Comparison of ENCODE assay signal across 8 cellular contexts in the genomic region with DNA sequence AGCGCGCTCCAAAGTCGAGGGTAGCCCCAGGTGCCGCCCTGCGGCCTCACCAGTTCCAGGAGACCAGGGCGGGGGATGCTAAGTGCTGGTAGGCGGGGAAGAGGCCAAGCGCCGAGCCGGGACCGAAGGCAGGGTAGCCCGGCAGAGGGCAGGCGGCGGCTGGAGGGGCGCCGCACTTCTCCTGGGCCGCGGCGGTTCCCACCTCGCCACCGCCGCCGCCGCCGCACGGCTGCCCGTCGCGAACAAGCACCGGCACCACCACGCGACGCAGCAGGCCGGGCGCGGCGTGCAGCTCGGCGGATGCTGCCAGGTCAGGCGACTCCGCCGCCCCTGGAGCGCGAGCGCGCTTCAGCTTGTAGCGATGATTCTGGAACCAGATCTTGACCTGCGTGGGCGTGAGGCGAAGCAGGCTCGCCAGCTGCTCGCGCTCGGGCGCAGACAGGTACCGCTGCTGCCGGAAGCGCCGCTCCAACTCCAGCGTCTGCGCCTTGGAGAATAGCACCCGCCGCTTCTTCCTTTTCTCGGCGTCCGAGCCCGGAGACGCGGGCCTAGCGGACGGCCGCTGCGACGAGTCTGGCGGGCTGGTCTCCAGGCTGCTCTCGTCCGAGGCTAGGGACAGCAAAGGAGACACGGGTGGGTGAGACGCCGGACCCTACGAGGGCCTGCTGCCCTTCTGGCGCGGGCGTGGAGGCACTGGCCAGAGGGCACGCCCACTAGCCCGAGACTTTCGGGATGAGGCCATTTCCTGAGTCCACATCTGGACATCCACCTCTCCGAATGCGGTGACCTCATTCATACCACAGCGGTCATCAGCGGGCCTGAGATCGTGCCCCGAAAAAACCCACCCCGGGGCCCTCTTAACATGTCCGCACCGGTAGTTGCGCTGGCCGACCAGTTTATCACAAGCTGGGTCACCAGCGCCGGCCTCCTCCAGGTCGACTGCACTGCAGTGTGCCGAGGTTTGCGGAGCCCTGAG. TPM values are rescaled to one million over a fixed set of nuclear protein-coding genes. Genes with fewer than 3 reads are reported as not detected.
DNase-seq lines count a peak whose midpoint lies in the region; ATAC-seq, FAIRE-seq and TF ChIP-seq lines count a peak whose summit lies in the region.

No MANE protein-coding gene starts in this region.

- no peak overlapping the region for H3K9ac ChIP-seq in iPS-20b (ENCODE audit: low read depth, low read length)
- no peak overlapping the region for H3K9ac ChIP-seq in stomach smooth muscle (ENCODE audit: low read length in 2 of 2)

- H3K4me1 ChIP-seq in iPS-20b (ENCODE audit: insufficient read depth, low read length), result no peaks in the 10 kb centered on the region
- peaks cover 16% of the 10 kb centered on the region for H3K4me1 ChIP-seq in stomach smooth muscle (ENCODE audit: control insufficient read depth, insufficient read depth, low read length)
- H3K4me1 ChIP-seq in BE2C, result no peaks in the 10 kb centered on the region

- no peaks in the 10 kb centered on the region for H3K36me3 ChIP-seq in iPS-20b (ENCODE audit: insufficient read depth, low read depth, low read length)
- H3K36me3 ChIP-seq in stomach smooth muscle (ENCODE audit: control insufficient read depth in 2 of 2, insufficient read depth in 2 of 2, low read length in 2 of 2), result no peaks in the 10 kb centered on the region
- H3K36me3 ChIP-seq in BE2C, result no peaks in the 10 kb centered on the region

- CTCF ChIA-PET in Calu3 (lab: Charles Lee), result no interaction called here

- DNase-seq in Calu3 (peak; percentile 49), HPDE6-E6E7 (ENCODE audit: extremely low spot score) (peak; percentile 39), GM19239 (ENCODE audit: insufficient read length, low spot score) (no peak), BE2C (no peak)
- peak; percentile 38 for DNase-seq in activated naive CD8-positive, alpha-beta T cell treated with anti-CD3 and anti-CD28 coated beads, Interleukin-2, amount 10 ng/mL, durations not matched to agents 7 days and 5 days

- ATAC-seq in activated naive CD8-positive, alpha-beta T cell treated with anti-CD3 and anti-CD28 coated beads, Interleukin-2, amount 10 ng/mL, durations not matched to agents 7 days and 5 days (ENCODE audit: low read depth), result no peak
- no peak for ATAC-seq in HG02970 (IDR thresholded peaks at IDR 0.05; ENCODE audit: low FRiP score, unreplicated experiment)

- no peak overlapping the region for H3K27ac ChIP-seq in iPS-20b (ENCODE audit: low read length)
- no peak overlapping the region for H3K27ac ChIP-seq in stomach smooth muscle (ENCODE audit: low read length)

- H3K4me3 Mint-ChIP-seq in Calu3 (ENCODE audit: low read depth, unreplicated experiment), result peak overlapping the region; percentile 80
- H3K4me3 Mint-ChIP-seq in activated naive CD8-positive, alpha-beta T cell treated with anti-CD3 and anti-CD28 coated beads, Interleukin-2, amount 10 ng/mL, durations not matched to agents 7 days and 5 days, result peak overlapping the region; percentile 5

- H3K27ac Mint-ChIP-seq in Calu3 (ENCODE audit: unreplicated experiment), result no peak overlapping the region
- no peak overlapping the region for H3K27ac Mint-ChIP-seq in activated naive CD8-positive, alpha-beta T cell treated with anti-CD3 and anti-CD28 coated beads, Interleukin-2, amount 10 ng/mL, durations not matched to agents 7 days and 5 days

- BruUV-seq in Calu3 (replicated peaks; lab: Mats Ljungman, UMichigan), result no TSS peak

- POLR2A ChIA-PET in activated naive CD8-positive, alpha-beta T cell treated with anti-CD3 and anti-CD28 coated beads, Interleukin-2, amount 10 ng/mL, durations not matched to agents 7 days and 5 days (lab: Charles Lee), result no interaction called here

- H3K9me3 ChIP-seq in iPS-20b (ENCODE audit: insufficient read depth, low read depth, low read length) (no peaks in the 10 kb centered on the region; the same call in 1 of the 2 replicates), stomach smooth muscle (ENCODE audit: control insufficient read depth in 2 of 2, low read length in 2 of 2) (no peaks in the 10 kb centered on the region), BE2C (no peaks in the 10 kb centered on the region)

- peak overlapping the region; percentile 42; the same call in 1 of the 2 replicates for H3K4me3 ChIP-seq in iPS-20b (ENCODE audit: low read length)
- H3K4me3 ChIP-seq in stomach smooth muscle (ENCODE audit: low read length in 2 of 2), result peak overlapping the region; percentile 59 to 68
- H3K4me3 ChIP-seq in BE2C (ENCODE audit: low read depth, low read length), result no peak overlapping the region

- H3K27me3 Mint-ChIP-seq in Calu3 (ENCODE audit: unreplicated experiment), result peaks cover 27% of the 10 kb centered on the region
- peaks cover 68% of the 10 kb centered on the region for H3K27me3 Mint-ChIP-seq in activated naive CD8-positive, alpha-beta T cell treated with anti-CD3 and anti-CD28 coated beads, Interleukin-2, amount 10 ng/mL, durations not matched to agents 7 days and 5 days

- peaks cover 100% of the 10 kb centered on the region for H3K27me3 ChIP-seq in iPS-20b (ENCODE audit: insufficient read depth, low read length)
- peaks cover 51 to 68% of the 10 kb centered on the region in 2 donors for H3K27me3 ChIP-seq in stomach smooth muscle (ENCODE audit: control insufficient read depth in 1 of 2, insufficient read depth in 2 of 2, low read length in 2 of 2)
- H3K27me3 ChIP-seq in BE2C, result peaks cover 86% of the 10 kb centered on the region

- intact Hi-C loops in Calu3 (cut with micrococcal nuclease; ENCODE audit: unreplicated experiment), result no loop called here

- peaks cover 16% of the 10 kb centered on the region for H3K36me3 Mint-ChIP-seq in Calu3 (ENCODE audit: insufficient read depth, unreplicated experiment)
- no peaks in the 10 kb centered on the region for H3K36me3 Mint-ChIP-seq in activated naive CD8-positive, alpha-beta T cell treated with anti-CD3 and anti-CD28 coated beads, Interleukin-2, amount 10 ng/mL, durations not matched to agents 7 days and 5 days

- TF ChIP-seq CTCF in Calu3 (IDR thresholded peaks at IDR 0.05; ENCODE audit: unreplicated experiment) (no peak), BE2C (IDR thresholded peaks at IDR 0.05; ENCODE audit: low read depth, low read length) (no peak)

- no peak for FAIRE-seq in GM19239 (lab: Jason Lieb, UNC)

- no peaks in the 10 kb centered on the region for H3K4me1 Mint-ChIP-seq in Calu3 (ENCODE audit: low read depth, unreplicated experiment)
- H3K4me1 Mint-ChIP-seq in activated naive CD8-positive, alpha-beta T cell treated with anti-CD3 and anti-CD28 coated beads, Interleukin-2, amount 10 ng/mL, durations not matched to agents 7 days and 5 days, result no peaks in the 10 kb centered on the region

- no peaks in the 10 kb centered on the region for H3K9me3 Mint-ChIP-seq in Calu3 (ENCODE audit: low read depth, unreplicated experiment)
- no peaks in the 10 kb centered on the region for H3K9me3 Mint-ChIP-seq in activated naive CD8-positive, alpha-beta T cell treated with anti-CD3 and anti-CD28 coated beads, Interleukin-2, amount 10 ng/mL, durations not matched to agents 7 days and 5 days

RNA-seq across cellular contexts. Expression of gene NKX2-8, which starts 1.3 kb away (rescaled TPM):
- 1.5 and 2.0 TPM in 2 replicates for total RNA-seq in Calu3 (2022)
- not detected for total RNA-seq in activated naive CD8-positive, alpha-beta T cell treated with anti-CD3 and anti-CD28 coated beads, Interleukin-2, amount 10 ng/mL, durations not matched to agents 7 days and 5 days
- not detected for polyA plus RNA-seq in BE2C (2012; ENCODE audit: insufficient read depth, insufficient read length, low read depth)

Comparison
In these comparisons a context has a peak if more than half of its experiments do, and no peak if none do; other contexts are left out.
1. DNase-seq: peak in Calu3 (single experiment), HPDE6-E6E7 (single experiment) and activated naive CD8-positive, alpha-beta T cell treated with anti-CD3 and anti-CD28 coated beads, Interleukin-2, amount 10 ng/mL, durations not matched to agents 7 days and 5 days (single experiment); none in GM19239 (single experiment) and BE2C (single experiment).